In the genomic region with DNA sequence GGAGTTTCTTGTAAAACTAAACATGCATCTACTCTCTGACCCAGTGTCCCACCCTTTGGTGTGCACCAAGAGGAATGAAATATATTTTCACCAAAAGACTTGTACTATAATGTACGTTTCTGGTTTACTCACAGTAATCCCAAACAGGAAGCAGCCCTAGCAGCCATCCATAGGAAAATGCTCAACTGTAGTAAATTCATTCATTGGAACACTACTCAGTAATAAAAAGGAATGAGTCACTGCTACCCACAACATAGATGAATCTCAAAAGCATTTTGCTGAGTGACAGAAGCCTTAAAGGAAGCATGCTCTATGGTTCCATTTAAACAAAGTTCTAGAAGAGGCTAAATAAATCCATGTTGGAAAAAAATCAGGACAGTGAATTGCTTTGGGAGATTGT, we compare ENCODE assay signal across 14 cellular contexts. TPM values are rescaled to one million over a fixed set of nuclear protein-coding genes. Genes with fewer than 3 reads are reported as not detected.
DNase-seq lines count a peak whose midpoint lies in the region; ATAC-seq and TF ChIP-seq lines count a peak whose summit lies in the region.
"Had no signal": no experiment of that assay in that cellular context is flagged by ENCODE, and none has a peak within 500 bp of the region (broad histone marks: within the 10 kb centered on the region; RNA-seq: fewer than 3 reads in every experiment).

No MANE protein-coding gene starts in this region.

- no peak overlapping the region for H3K27ac ChIP-seq in RWPE2 (ENCODE audit: poor library complexity, severe bottlenecking)
- H3K27ac ChIP-seq: BLaER1, gastroesophageal sphincter, SJCRH30 had no signal

- no peaks in the 10 kb centered on the region for H3K36me3 Mint-ChIP-seq in activated naive CD8-positive, alpha-beta T cell treated with anti-CD3 and anti-CD28 coated beads, Interleukin-2, amount 50 U/mL, for 24 hours (ENCODE audit: low read depth)

- no peaks in the 10 kb centered on the region for H3K9me3 ChIP-seq in RWPE2 (ENCODE audit: severe bottlenecking)
- H3K9me3 ChIP-seq: gastroesophageal sphincter, SJCRH30 had no signal

- DNase-seq in AG09309 (ENCODE audit: low read depth): peak; percentile 29
- DNase-seq in H4 (ENCODE audit: low spot score): peak; percentile 24
- no peak for DNase-seq in RWPE2 (ENCODE audit: low spot score)
- peak; percentile 65 for DNase-seq in kidney glomerular epithelial cell (lab: John Stamatoyannopoulos, UW)
- DNase-seq in activated naive CD8-positive, alpha-beta T cell treated with anti-CD3 and anti-CD28 coated beads, Interleukin-2, amount 50 U/mL, for 24 hours: no peak
- no peak for DNase-seq in posterior vena cava (ENCODE audit: low spot score)
- no peak for DNase-seq in NCI-H1092 treated with DMSO at 0.1 percent for 48 hours (lab: John Stamatoyannopoulos, UW)
- DNase-seq in stimulated activated CD4-positive, alpha-beta T cell treated with anti-CD3 and anti-CD28 coated beads, Interleukin-2, amount 100 ng/mL, for 48 hours: no peak
- DNase-seq: activated effector memory CD4-positive, alpha-beta T cell treated with anti-CD3 and anti-CD28 coated beads, Interleukin-2, amount 50 U/mL, for 16 hours; NCI-H2029; SJCRH30; stimulated activated CD4-positive, alpha-beta T cell treated with anti-CD3 and anti-CD28 coated beads, Interleukin-12 subunit alpha, Interleukin-12 subunit beta, amount 100 ng/mL, for 4 hours had no signal

- intact Hi-C loops in posterior vena cava (cut with DNase I): no loop called here

- peaks cover 3% of the 10 kb centered on the region for H3K4me1 Mint-ChIP-seq in activated naive CD8-positive, alpha-beta T cell treated with anti-CD3 and anti-CD28 coated beads, Interleukin-2, amount 50 U/mL, for 24 hours

- H3K4me3 Mint-ChIP-seq in activated naive CD8-positive, alpha-beta T cell treated with anti-CD3 and anti-CD28 coated beads, Interleukin-2, amount 50 U/mL, for 24 hours: no peak overlapping the region

- ATAC-seq in RWPE2 (ENCODE audit: low read depth): peak; percentile 66; the same call in 2 of the 3 replicates
- no peak for ATAC-seq in activated naive CD8-positive, alpha-beta T cell treated with anti-CD3 and anti-CD28 coated beads, Interleukin-2, amount 50 U/mL, for 24 hours
- ATAC-seq: gastroesophageal sphincter had no signal

- no peak overlapping the region for H3K4me3 ChIP-seq in AG09309 (ENCODE audit: control insufficient read depth, low read depth, low read length)
- H3K4me3 ChIP-seq in RWPE2 (ENCODE audit: severe bottlenecking): no peak overlapping the region
- H3K4me3 ChIP-seq: BLaER1, gastroesophageal sphincter, SJCRH30 had no signal

- H3K4me1 ChIP-seq in RWPE2 (ENCODE audit: insufficient read depth, poor library complexity, severe bottlenecking): no peaks in the 10 kb centered on the region
- H3K4me1 ChIP-seq: gastroesophageal sphincter, SJCRH30 had no signal

- H3K9me3 Mint-ChIP-seq in activated naive CD8-positive, alpha-beta T cell treated with anti-CD3 and anti-CD28 coated beads, Interleukin-2, amount 50 U/mL, for 24 hours: no peaks in the 10 kb centered on the region

- H3K27me3 Mint-ChIP-seq in activated naive CD8-positive, alpha-beta T cell treated with anti-CD3 and anti-CD28 coated beads, Interleukin-2, amount 50 U/mL, for 24 hours: peaks cover 2% of the 10 kb centered on the region

- no peaks in the 10 kb centered on the region for H3K36me3 ChIP-seq in RWPE2 (ENCODE audit: low read depth)
- H3K36me3 ChIP-seq: BLaER1, gastroesophageal sphincter had no signal

- TF ChIP-seq CTCF in AG09309 (IDR thresholded peaks at IDR 0.05; ENCODE audit: control insufficient read depth, insufficient read depth, low read depth, low read length, missing control alignments): no peak
- no peak for TF ChIP-seq CTCF in RWPE2 (IDR thresholded peaks at IDR 0.05; ENCODE audit: poor library complexity, severe bottlenecking)

- no peaks in the 10 kb centered on the region for H3K27me3 ChIP-seq in RWPE2 (ENCODE audit: insufficient read depth, poor library complexity, severe bottlenecking)
- H3K27me3 ChIP-seq: BLaER1, gastroesophageal sphincter, SJCRH30 had no signal

- H3K27ac Mint-ChIP-seq in activated naive CD8-positive, alpha-beta T cell treated with anti-CD3 and anti-CD28 coated beads, Interleukin-2, amount 50 U/mL, for 24 hours: no peak overlapping the region

RNA-seq across cellular contexts. Expression of gene DHRS7B, which starts 37.6 kb away (rescaled TPM):
- 16.2 and 37.0 TPM in 2 replicates for total RNA-seq in H4 (2014; rRNA removed; shearing (Covaris generic))
- total RNA-seq in posterior vena cava: 10 to 100 TPM; 13.6 to 19.0 TPM

RNA-seq across cellular contexts. Expression of gene USP22, which starts 46.3 kb away (rescaled TPM):
- total RNA-seq in H4 (2014; rRNA removed; shearing (Covaris generic)): 139 and 179 TPM in 2 replicates
- total RNA-seq in posterior vena cava: 100 to 1,000 TPM; 136 to 142 TPM

Comparison
In these comparisons a context has a peak if more than half of its experiments do, and no peak if none do; other contexts are left out.
1. DNase-seq: peak in AG09309 (single experiment), H4 (single experiment) and kidney glomerular epithelial cell (single experiment); none in RWPE2 (single experiment), activated naive CD8-positive, alpha-beta T cell treated with anti-CD3 and anti-CD28 coated beads, Interleukin-2, amount 50 U/mL, for 24 hours (single experiment), posterior vena cava (single experiment), NCI-H1092 treated with DMSO at 0.1 percent for 48 hours (single experiment) and stimulated activated CD4-positive, alpha-beta T cell treated with anti-CD3 and anti-CD28 coated beads, Interleukin-2, amount 100 ng/mL, for 48 hours (0 of 2).